ENCODE assay signal across 24 cellular contexts in the genomic region with DNA sequence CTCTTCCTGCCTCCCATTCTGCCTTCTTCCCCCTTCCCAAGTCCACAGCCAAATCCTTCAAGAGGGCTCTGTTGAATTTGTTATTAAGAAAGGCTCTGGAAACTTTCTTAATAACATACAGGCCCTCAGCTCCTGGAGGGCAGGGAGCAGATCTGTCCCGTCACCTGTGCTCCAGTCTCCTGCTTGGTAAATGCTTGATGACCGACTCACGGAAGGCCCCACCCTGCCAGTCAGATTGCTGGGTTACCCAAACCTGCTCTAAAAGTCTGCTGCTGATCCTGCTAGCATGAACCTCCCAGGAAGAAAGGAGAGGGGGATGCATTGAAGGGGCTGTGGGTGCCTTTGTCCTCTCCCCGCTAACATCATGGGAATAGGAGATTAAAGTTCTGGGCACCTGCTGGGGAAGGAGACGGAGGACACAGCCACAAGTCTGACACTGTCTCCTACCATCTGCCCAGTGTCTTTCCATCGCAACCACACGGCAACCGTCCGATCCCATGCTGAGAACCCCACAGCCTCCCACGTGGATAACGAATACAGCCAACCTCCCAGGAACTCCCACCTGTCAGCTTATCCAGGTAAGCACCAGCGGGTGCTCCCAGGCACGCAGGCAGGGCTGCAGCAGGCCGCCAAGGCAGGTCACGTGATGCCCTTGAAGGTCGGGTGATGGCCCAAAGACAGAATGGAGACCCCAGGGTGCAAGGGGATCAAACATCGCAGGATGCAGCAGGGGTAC. TPM values are rescaled to one million over a fixed set of nuclear protein-coding genes. Genes with fewer than 3 reads are reported as not detected.
A peak's percentile ranks its signal among the peaks of the same experiment; 100 is the strongest.
DNase-seq lines count a peak whose midpoint lies in the region; ATAC-seq and TF ChIP-seq lines count a peak whose summit lies in the region.
"Had no signal": no experiment of that assay in that cellular context is flagged by ENCODE, and none has a peak within 500 bp of the region (broad histone marks: within the 10 kb centered on the region; RNA-seq: fewer than 3 reads in every experiment).

No MANE protein-coding gene starts in this region.

- no peaks in the 10 kb centered on the region for H3K36me3 ChIP-seq in PC-9 (ENCODE audit: low read depth)
- peaks cover 0 to 2% of the 10 kb centered on the region in 2 experiments for H3K36me3 ChIP-seq in trophoblast cell (ENCODE audit: control insufficient read depth in 1 of 2, insufficient read depth in 2 of 2, low read length in 2 of 2)

- H4K91ac ChIP-seq in trophoblast cell (ENCODE audit: low read depth, low read length) = no peak overlapping the region

- H3K4me3 ChIP-seq in PC-9 (no peak overlapping the region), trophoblast cell (ENCODE audit: low read depth, low read length) (no peak overlapping the region)
- H3K4me3 ChIP-seq: heart right ventricle had no signal

- H3K36me3 Mint-ChIP-seq in activated naive CD8-positive, alpha-beta T cell = peaks cover 13% of the 10 kb centered on the region
- H3K36me3 Mint-ChIP-seq in activated naive CD8-positive, alpha-beta T cell treated with anti-CD3 and anti-CD28 coated beads, Interleukin-2, amount 50 U/mL, for 24 hours (ENCODE audit: low read depth) = peaks cover 53% of the 10 kb centered on the region
- H3K36me3 Mint-ChIP-seq: brain, type B pancreatic cell had no signal

- H3K4me1 ChIP-seq in PC-9 (replicated peaks; ENCODE audit: insufficient read depth) = peaks cover 20% of the 10 kb centered on the region
- H3K4me1 ChIP-seq in trophoblast cell (ENCODE audit: control insufficient read depth in 1 of 2, insufficient read depth in 2 of 2, low read length in 2 of 2) = peaks cover 13 to 15% of the 10 kb centered on the region in 2 experiments

- no peak overlapping the region for H2BK5ac ChIP-seq in trophoblast cell (ENCODE audit: low read depth, low read length, poor library complexity)

- DNase-seq in activated naive CD8-positive, alpha-beta T cell treated with anti-CD3 and anti-CD28 coated beads, Interleukin-2, amount 50 U/mL, for 24 hours = no peak
- DNase-seq in PC-9 = peak in 1 of 2 experiments; percentile 62
- DNase-seq in cerebellum (ENCODE audit: low spot score) = peak; percentile 57
- no peak for DNase-seq in trophoblast cell
- no peak for DNase-seq in activated CD4-positive, CD25-positive, alpha-beta regulatory T cell treated with anti-CD3 and anti-CD28 coated beads, Interleukin-2, amount 50 U/mL, for 72 hours
- DNase-seq: activated CD8-positive, alpha-beta memory T cell treated with anti-CD3 and anti-CD28 coated beads, Interleukin-2, amount 50 U/mL, for 48 hours; COR-L47; cortex of kidney; DND-41; HCEC 1CT; heart right ventricle; NCI-H1417; NCI-H510A; NK-92 treated with Interleukin-12 subunit alpha and Interleukin-12 subunit beta, amount 100 ng/mL, for 24 hours; nucleus accumbens; small intestine; stimulated activated CD4-positive, alpha-beta T cell treated with anti-CD3 and anti-CD28 coated beads, Interleukin-4, amount 100 ng/mL, for 1 hour; T1000 had no signal

- H2BK120ac ChIP-seq in trophoblast cell (ENCODE audit: insufficient read depth, low read length, poor library complexity) = no peak overlapping the region

- H3F3A ChIP-seq in PC-9 (ENCODE audit: insufficient read depth, low read depth) = no peaks in the 10 kb centered on the region

- no peak overlapping the region for H2AK5ac ChIP-seq in trophoblast cell (ENCODE audit: low read length)

- peak overlapping the region; percentile 83 for H3K27ac Mint-ChIP-seq in activated naive CD8-positive, alpha-beta T cell
- no peak overlapping the region for H3K27ac Mint-ChIP-seq in activated naive CD8-positive, alpha-beta T cell treated with anti-CD3 and anti-CD28 coated beads, Interleukin-2, amount 50 U/mL, for 24 hours
- H3K27ac Mint-ChIP-seq: type B pancreatic cell had no signal

- H3K23ac ChIP-seq in trophoblast cell (ENCODE audit: low read length) = no peak overlapping the region

- no TSS peak for BruUV-seq in PC-9 (replicated peaks; lab: Mats Ljungman, UMichigan)

- no peaks in the 10 kb centered on the region for H4K20me1 ChIP-seq in PC-9 (ENCODE audit: insufficient read depth)

- no peaks in the 10 kb centered on the region for H3K9me2 ChIP-seq in PC-9 (ENCODE audit: insufficient read depth)

- no peak overlapping the region for H4K12ac ChIP-seq in trophoblast cell (ENCODE audit: low read depth, low read length)

- WGBS in trophoblast cell (ENCODE audit: extremely low coverage, insufficient coverage, insufficient read length) = no CpG with 5 or more reads among the region's 17 CpGs

- peak overlapping the region; percentile 20 for H3K14ac ChIP-seq in trophoblast cell (ENCODE audit: low read length)

- no peaks in the 10 kb centered on the region for H3K9me3 ChIP-seq in PC-9 (ENCODE audit: insufficient read depth, low read depth)
- H3K9me3 ChIP-seq in trophoblast cell (ENCODE audit: insufficient read depth, low read depth, low read length) = no peaks in the 10 kb centered on the region
- H3K9me3 ChIP-seq: heart right ventricle had no signal

- no peak for TF ChIP-seq CTCF in PC-9 (conservative IDR thresholded peaks at IDR 0.05)

- H3K9me3 Mint-ChIP-seq in activated naive CD8-positive, alpha-beta T cell (ENCODE audit: low read depth) = no peaks in the 10 kb centered on the region
- no peaks in the 10 kb centered on the region for H3K9me3 Mint-ChIP-seq in activated naive CD8-positive, alpha-beta T cell treated with anti-CD3 and anti-CD28 coated beads, Interleukin-2, amount 50 U/mL, for 24 hours
- H3K9me3 Mint-ChIP-seq: brain; stimulated activated naive CD8-positive, alpha-beta T cell treated with anti-CD3 and anti-CD28 coated beads, Interleukin-15, Interleukin-2, amounts not matched to agents 100 ng/mL and 50 ng/mL, for 24 hours; type B pancreatic cell had no signal

- no peak overlapping the region for H3K9ac ChIP-seq in trophoblast cell (ENCODE audit: low read length)

- H4K8ac ChIP-seq in trophoblast cell (ENCODE audit: low read depth, low read length) = no peak overlapping the region

- H3K18ac ChIP-seq in trophoblast cell (ENCODE audit: low read length) = no peak overlapping the region

- H2BK12ac ChIP-seq in trophoblast cell (ENCODE audit: low read length) = no peak overlapping the region

- CTCF ChIA-PET in PC-9 (lab: Charles Lee) = no interaction called here

- no peak overlapping the region for H3K4ac ChIP-seq in trophoblast cell (ENCODE audit: low read depth, low read length)

- POLR2A ChIA-PET in PC-9 (lab: Charles Lee; ENCODE audit: unreplicated experiment) = interaction anchor here (1.0 kb wide), 1 partner anchor 211 kb away, joined by 7 read pairs; the partner anchor contains the start of gene TMEM109

- ATAC-seq in activated naive CD8-positive, alpha-beta T cell treated with anti-CD3 and anti-CD28 coated beads, Interleukin-2, amount 50 U/mL, for 24 hours = no peak
- no peak for ATAC-seq in HG02763 (IDR thresholded peaks at IDR 0.05; ENCODE audit: unreplicated experiment)
- ATAC-seq in GM19023 (IDR thresholded peaks at IDR 0.05; ENCODE audit: unreplicated experiment) = no peak
- ATAC-seq: heart right ventricle had no signal

- H3K79me2 ChIP-seq in PC-9 (ENCODE audit: low read depth) (no peaks in the 10 kb centered on the region), trophoblast cell (ENCODE audit: control insufficient read depth, insufficient read depth, low read length, poor library complexity) (peaks cover 2% of the 10 kb centered on the region)

- H2AFZ ChIP-seq in PC-9 (no peak overlapping the region), trophoblast cell (ENCODE audit: insufficient read depth, low read length, poor library complexity) (no peak overlapping the region)

- no peak overlapping the region for H3K4me3 Mint-ChIP-seq in activated naive CD8-positive, alpha-beta T cell
- no peak overlapping the region for H3K4me3 Mint-ChIP-seq in activated naive CD8-positive, alpha-beta T cell treated with anti-CD3 and anti-CD28 coated beads, Interleukin-2, amount 50 U/mL, for 24 hours
- H3K4me3 Mint-ChIP-seq: brain; stimulated activated naive CD8-positive, alpha-beta T cell treated with anti-CD3 and anti-CD28 coated beads, Interleukin-15, Interleukin-2, amounts not matched to agents 100 ng/mL and 50 ng/mL, for 24 hours; type B pancreatic cell had no signal

- H3K4me2 ChIP-seq in PC-9 = peak overlapping the region; percentile 30
- H3K4me2 ChIP-seq in trophoblast cell (ENCODE audit: low read length) = no peak overlapping the region

- H3K27me3 ChIP-seq in PC-9 (ENCODE audit: insufficient read depth, low read depth) (no peaks in the 10 kb centered on the region), trophoblast cell (ENCODE audit: insufficient read depth, low read length) (no peaks in the 10 kb centered on the region)
- H3K27me3 ChIP-seq: heart right ventricle had no signal

- no peaks in the 10 kb centered on the region for H3K27me3 Mint-ChIP-seq in activated naive CD8-positive, alpha-beta T cell
- no peaks in the 10 kb centered on the region for H3K27me3 Mint-ChIP-seq in activated naive CD8-positive, alpha-beta T cell treated with anti-CD3 and anti-CD28 coated beads, Interleukin-2, amount 50 U/mL, for 24 hours
- H3K27me3 Mint-ChIP-seq: brain; stimulated activated naive CD8-positive, alpha-beta T cell treated with anti-CD3 and anti-CD28 coated beads, Interleukin-15, Interleukin-2, amounts not matched to agents 100 ng/mL and 50 ng/mL, for 24 hours; type B pancreatic cell had no signal

- H3K27ac ChIP-seq in PC-9 = no peak overlapping the region
- H3K27ac ChIP-seq in trophoblast cell (ENCODE audit: low read depth, low read length) = no peak overlapping the region
- H3K27ac ChIP-seq: heart right ventricle had no signal

- peaks cover 2% of the 10 kb centered on the region for H3K79me1 ChIP-seq in trophoblast cell (ENCODE audit: low read length)

- peaks cover 48% of the 10 kb centered on the region for H3K4me1 Mint-ChIP-seq in activated naive CD8-positive, alpha-beta T cell (ENCODE audit: low read depth)
- H3K4me1 Mint-ChIP-seq in activated naive CD8-positive, alpha-beta T cell treated with anti-CD3 and anti-CD28 coated beads, Interleukin-2, amount 50 U/mL, for 24 hours = peaks cover 35% of the 10 kb centered on the region

- intact Hi-C loops in PC-9 (cut with micrococcal nuclease; ENCODE audit: unreplicated experiment) = loop anchor here (5.0 kb wide), 1 partner anchor 137 kb away; no protein-coding TSS in a partner anchor

RNA-seq across cellular contexts. Expression of gene CD5, which starts 22.5 kb away (rescaled TPM):
- not detected in 2 replicates for total RNA-seq in PC-9 (2021)
- not detected for total RNA-seq in cerebellum
- 0.01 TPM in 1 of 2 replicates, not detected in the other for polyA plus RNA-seq in trophoblast cell (2013)

RNA-seq across cellular contexts. Expression of gene VPS37C, which starts 36.5 kb away (rescaled TPM):
- total RNA-seq in PC-9 (2021) (27.1 and 29.0 TPM in 2 replicates), cerebellum (8.7 TPM)
- polyA plus RNA-seq in trophoblast cell (2013) = 26.9 and 27.6 TPM in 2 replicates
